Comparison of ENCODE assay signal across 1 cellular context in the genomic region with DNA sequence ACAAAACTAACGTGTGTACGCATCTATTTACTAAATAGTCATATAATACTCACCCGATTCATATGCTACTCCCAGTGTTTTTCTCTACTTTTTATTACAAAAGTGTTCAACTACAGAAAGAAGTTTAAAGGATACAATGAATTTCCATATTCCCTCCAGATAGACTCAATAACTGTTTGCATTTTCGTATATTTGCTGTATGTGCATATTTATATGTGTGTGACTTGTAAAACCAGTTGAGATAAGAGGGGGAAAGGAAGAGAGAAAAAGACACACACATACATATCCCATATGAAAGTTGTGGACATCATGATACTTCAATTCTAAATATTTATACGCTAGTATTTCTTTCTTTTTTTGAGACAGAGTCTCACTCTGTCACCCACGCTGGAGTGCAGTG.
TF ChIP-seq lines count a peak whose summit lies in the region.

No MANE protein-coding gene starts in this region.

TF ChIP-seq in A549, 52 proteins besides CTCF, POLR2A, EP300 and RAD21 (continued from another document):
- no peak for TF ChIP-seq NPAS2 (CRISPR knock-in tag; IDR thresholded peaks at IDR 0.05; ENCODE audit: borderline replicate concordance)
